9 cellular contexts compared by ENCODE assay signal in the genomic region with DNA sequence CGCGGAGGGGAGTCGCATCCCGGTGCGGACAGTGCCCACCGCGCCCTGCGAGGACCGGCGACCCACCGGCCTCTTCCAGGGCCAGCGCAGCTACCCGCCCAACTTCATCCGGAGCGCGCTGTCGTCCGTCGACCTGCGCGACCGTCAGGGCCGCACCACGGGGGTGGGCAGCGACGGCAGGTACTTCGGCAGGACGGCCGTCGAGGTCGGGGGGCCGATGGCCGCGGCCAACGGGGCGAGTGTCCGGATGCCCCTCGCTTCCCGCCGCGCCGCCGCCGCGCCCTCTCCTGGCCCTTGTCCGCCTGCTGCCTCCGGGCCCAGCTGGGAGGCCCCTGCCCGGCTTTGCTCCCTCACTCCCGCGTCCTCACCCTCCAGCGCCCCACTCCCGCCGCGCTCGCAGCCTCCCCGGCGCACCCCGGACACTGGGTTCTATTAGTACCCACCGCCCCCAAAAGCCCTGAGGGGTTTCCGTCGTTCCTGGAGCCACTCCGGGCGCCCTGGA. TPM values are rescaled to one million over a fixed set of nuclear protein-coding genes. Genes with fewer than 3 reads are reported as not detected.
DNase-seq lines count a peak whose midpoint lies in the region; ATAC-seq and TF ChIP-seq lines count a peak whose summit lies in the region.
"Not testable (repeated sequence)": the region's sequence is repeated elsewhere in the genome, so short reads cannot be mapped to it uniquely, and the experiment has no call there.
"Had no signal": no experiment of that assay in that cellular context is flagged by ENCODE, and none has a peak within 500 bp of the region (broad histone marks: within the 10 kb centered on the region; RNA-seq: fewer than 3 reads in every experiment).

No MANE protein-coding gene starts in this region.

- H3K36me3 ChIP-seq in BLaER1; IMR-90 (ENCODE audit: control insufficient read depth, insufficient read depth, low read length); mammary epithelial cell (ENCODE audit: insufficient read depth, low read length); right lobe of liver; osteoblast (ENCODE audit: insufficient read depth, low read length): not testable (repeated sequence)

- H3K27me3 Mint-ChIP-seq in activated CD8-positive, alpha-beta T cell treated with anti-CD3 and anti-CD28 coated beads, Interleukin-2, amount 10 ng/mL, durations not matched to agents 7 days and 5 days (ENCODE audit: low read depth) = peaks cover 13% of the 10 kb centered on the region
- H3K27me3 Mint-ChIP-seq in glutamatergic neuron (ENCODE audit: unreplicated experiment) = not testable (repeated sequence)
- peaks cover 10% of the 10 kb centered on the region for H3K27me3 Mint-ChIP-seq in stimulated activated naive CD8-positive, alpha-beta T cell treated with anti-CD3 and anti-CD28 coated beads, Interleukin-15, Interleukin-2, amounts not matched to agents 100 ng/mL and 50 ng/mL, for 24 hours

- H3K9me1 ChIP-seq in IMR-90 (ENCODE audit: insufficient read depth, low read length) = not testable (repeated sequence)

- not testable (repeated sequence) for H2BK20ac ChIP-seq in IMR-90 (ENCODE audit: low read depth, low read length)

- H3K4me3 Mint-ChIP-seq in activated CD8-positive, alpha-beta T cell treated with anti-CD3 and anti-CD28 coated beads, Interleukin-2, amount 10 ng/mL, durations not matched to agents 7 days and 5 days = peak overlapping the region; percentile 47
- H3K4me3 Mint-ChIP-seq in glutamatergic neuron (ENCODE audit: unreplicated experiment) = peak overlapping the region; percentile 85
- H3K4me3 Mint-ChIP-seq in stimulated activated naive CD8-positive, alpha-beta T cell treated with anti-CD3 and anti-CD28 coated beads, Interleukin-15, Interleukin-2, amounts not matched to agents 100 ng/mL and 50 ng/mL, for 24 hours = peak overlapping the region; percentile 72

- not testable (repeated sequence) for DNase-seq in IMR-90; activated CD8-positive, alpha-beta T cell treated with anti-CD3 and anti-CD28 coated beads, Interleukin-2, amount 10 ng/mL, durations not matched to agents 7 days and 5 days; mammary epithelial cell; osteoblast (ENCODE audit: insufficient read length, low spot score, missing footprints)
- peak; percentile 21 for DNase-seq in glutamatergic neuron
- peak in 1 of 3 donors; percentile 17 for DNase-seq in right lobe of liver

- not testable (repeated sequence) for H4K20me1 ChIP-seq in BLaER1; IMR-90 (ENCODE audit: insufficient read depth, low read length); mammary epithelial cell (ENCODE audit: insufficient read depth, low read length); osteoblast (ENCODE audit: insufficient read depth, low read length)

- not testable (repeated sequence) for H3K9me3 ChIP-seq in BLaER1; IMR-90 (ENCODE audit: control insufficient read depth, insufficient read depth, low read length); mammary epithelial cell (replicated peaks; ENCODE audit: insufficient read depth, low read length); right lobe of liver; osteoblast (ENCODE audit: low read depth, low read length)

- no CpG with 5 or more reads among the region's 63 CpGs for WGBS in IMR-90 (ENCODE audit: extremely low coverage in 2 of 2, insufficient read length in 1 of 2), 2 experiments
- 31% methylated on average over 3 of the region's 63 CpGs for WGBS in mammary epithelial cell (ENCODE audit: low coverage, missing lambda C conversion rate)
- 26% methylated on average over 9 of the region's 63 CpGs for WGBS in right lobe of liver (ENCODE audit: insufficient coverage, low coverage, low lambda C conversion rate, missing lambda C conversion rate)

- not testable (repeated sequence) for H3K14ac ChIP-seq in IMR-90 (replicated peaks; ENCODE audit: low read depth, low read length)

- H2AK5ac ChIP-seq in IMR-90 (ENCODE audit: low read depth, low read length) = not testable (repeated sequence)

- dilution Hi-C loops in IMR-90 (cut with HindIII; ENCODE audit: low sequenced_read_pairs, unreplicated experiment); mammary epithelial cell (cut with HindIII; ENCODE audit: low sequenced_read_pairs): not testable (repeated sequence)

- H3K23ac ChIP-seq in IMR-90 (ENCODE audit: low read depth, low read length) = not testable (repeated sequence)

- CTCF ChIA-PET in IMR-90 (lab: Yijun Ruan, JAX); activated CD8-positive, alpha-beta T cell treated with anti-CD3 and anti-CD28 coated beads, Interleukin-2, amount 10 ng/mL, durations not matched to agents 7 days and 5 days (lab: Charles Lee); mammary epithelial cell (lab: Charles Lee; ENCODE audit: low non-redundant PET): not testable (repeated sequence)

- H3K9me3 Mint-ChIP-seq in activated CD8-positive, alpha-beta T cell treated with anti-CD3 and anti-CD28 coated beads, Interleukin-2, amount 10 ng/mL, durations not matched to agents 7 days and 5 days (ENCODE audit: insufficient read depth); glutamatergic neuron (ENCODE audit: unreplicated experiment); stimulated activated naive CD8-positive, alpha-beta T cell treated with anti-CD3 and anti-CD28 coated beads, Interleukin-15, Interleukin-2, amounts not matched to agents 100 ng/mL and 50 ng/mL, for 24 hours: not testable (repeated sequence)

- H2AFZ ChIP-seq in IMR-90 (replicated peaks; ENCODE audit: low read length, poor library complexity) = peak overlapping the region; percentile 78
- peak overlapping the region; percentile 72 for H2AFZ ChIP-seq in mammary epithelial cell (ENCODE audit: low read depth, low read length)
- not testable (repeated sequence) for H2AFZ ChIP-seq in osteoblast (ENCODE audit: low read length)

- not testable (repeated sequence) for H4K5ac ChIP-seq in IMR-90 (ENCODE audit: low read depth, low read length)

- POLR2A ChIA-PET in IMR-90 (lab: Charles Lee; ENCODE audit: unreplicated experiment); activated CD8-positive, alpha-beta T cell treated with anti-CD3 and anti-CD28 coated beads, Interleukin-2, amount 10 ng/mL, durations not matched to agents 7 days and 5 days (lab: Charles Lee): not testable (repeated sequence)

- TF ChIP-seq CTCF in IMR-90 (conservative IDR thresholded peaks at IDR 0.05; ENCODE audit: low read depth, low read length); mammary epithelial cell (conservative IDR thresholded peaks at IDR 0.05 in 1 of 2, IDR thresholded peaks at IDR 0.05 in 1 of 2; ENCODE audit: extremely low read depth in 1 of 2, insufficient read depth in 1 of 2, low read depth in 1 of 2, low read length in 2 of 2); glutamatergic neuron (IDR thresholded peaks at IDR 0.05; ENCODE audit: partially characterized antibody, unreplicated experiment); right lobe of liver (IDR thresholded peaks at IDR 0.05); osteoblast (IDR thresholded peaks at IDR 0.05; ENCODE audit: extremely low read depth, low read depth, low read length): not testable (repeated sequence)

- H3K27me3 ChIP-seq in BLaER1 = peaks cover 30% of the 10 kb centered on the region
- H3K27me3 ChIP-seq in IMR-90 (ENCODE audit: control insufficient read depth, insufficient read depth, low read length); mammary epithelial cell (ENCODE audit: insufficient read depth, low read length); right lobe of liver; osteoblast (ENCODE audit: insufficient read depth, low read length): not testable (repeated sequence)

- not testable (repeated sequence) for H3K79me1 ChIP-seq in IMR-90 (ENCODE audit: low read depth in 1 of 2, low read length in 2 of 2)

- H3K4me2 ChIP-seq in BLaER1 (peak overlapping the region; percentile 75), IMR-90 (ENCODE audit: low read depth, low read length) (peak overlapping the region; percentile 14), mammary epithelial cell (ENCODE audit: insufficient read depth, low read depth, low read length) (peak overlapping the region; percentile 81), osteoblast (ENCODE audit: insufficient read depth, low read length) (peak overlapping the region; percentile 61)

- TF ChIP-seq POLR2A in IMR-90 (IDR thresholded peaks at IDR 0.05; ENCODE audit: low read depth, low read length); right lobe of liver (IDR thresholded peaks at IDR 0.05): not testable (repeated sequence)

- H3K4me1 Mint-ChIP-seq in activated CD8-positive, alpha-beta T cell treated with anti-CD3 and anti-CD28 coated beads, Interleukin-2, amount 10 ng/mL, durations not matched to agents 7 days and 5 days (ENCODE audit: low read depth); glutamatergic neuron (ENCODE audit: low read depth, unreplicated experiment); stimulated activated naive CD8-positive, alpha-beta T cell treated with anti-CD3 and anti-CD28 coated beads, Interleukin-15, Interleukin-2, amounts not matched to agents 100 ng/mL and 50 ng/mL, for 24 hours (ENCODE audit: low read depth): not testable (repeated sequence)

- H3K56ac ChIP-seq in IMR-90 (ENCODE audit: extremely low read depth, insufficient read depth, low read length) = not testable (repeated sequence)

- H2AK9ac ChIP-seq in IMR-90 (replicated peaks; ENCODE audit: low read depth, low read length, poor library complexity) = not testable (repeated sequence)

- H3K4ac ChIP-seq in IMR-90 (ENCODE audit: low read depth, low read length) = not testable (repeated sequence)

- H4K91ac ChIP-seq in IMR-90 (ENCODE audit: insufficient read depth, low read depth, low read length) = not testable (repeated sequence)

- 0 out of 2 replicates have a peak overlapping the region, but pooled peaks have one; percentile 5 for H3K18ac ChIP-seq in IMR-90 (ENCODE audit: low read depth, low read length)

- not testable (repeated sequence) for BruUV-seq in IMR-90 (replicated peaks; lab: Mats Ljungman, UMichigan); mammary epithelial cell (replicated peaks; lab: Mats Ljungman, UMichigan)

- in situ Hi-C loops in IMR-90 (cut with MboI; ENCODE audit: low sequenced_read_pairs); mammary epithelial cell (cut with MboI; ENCODE audit: low sequenced_read_pairs in 2 of 2): not testable (repeated sequence)

- H3K79me2 ChIP-seq in mammary epithelial cell (ENCODE audit: insufficient read depth, low read length); osteoblast (ENCODE audit: insufficient read depth, low read length): not testable (repeated sequence)

- H3K4me1 ChIP-seq in BLaER1; IMR-90 (ENCODE audit: control insufficient read depth, insufficient read depth, low read length); mammary epithelial cell (ENCODE audit: insufficient read depth, low read length); right lobe of liver; osteoblast (ENCODE audit: insufficient read depth, low read length): not testable (repeated sequence)

- not testable (repeated sequence) for H3K36me3 Mint-ChIP-seq in activated CD8-positive, alpha-beta T cell treated with anti-CD3 and anti-CD28 coated beads, Interleukin-2, amount 10 ng/mL, durations not matched to agents 7 days and 5 days (ENCODE audit: low read depth); glutamatergic neuron (ENCODE audit: unreplicated experiment); stimulated activated naive CD8-positive, alpha-beta T cell treated with anti-CD3 and anti-CD28 coated beads, Interleukin-15, Interleukin-2, amounts not matched to agents 100 ng/mL and 50 ng/mL, for 24 hours (ENCODE audit: low read depth)

- not testable (repeated sequence) for TF ChIP-seq RAD21 in IMR-90 (IDR thresholded peaks at IDR 0.05; ENCODE audit: low read length)

- H3K4me3 ChIP-seq in BLaER1 (peak overlapping the region; percentile 58), IMR-90 (ENCODE audit: insufficient read depth, low read depth, low read length) (peak overlapping the region; percentile 70), mammary epithelial cell (replicated peaks in 1 of 3; ENCODE audit: insufficient read depth in 1 of 3, low read depth in 2 of 3, low read length in 3 of 3) (peak overlapping the region in 1 of 3 experiments; percentile 43), right lobe of liver (peak overlapping the region; percentile 21 to 59 (median 49)), osteoblast (ENCODE audit: insufficient read depth, low read length) (peak overlapping the region; percentile 10)

- H4K8ac ChIP-seq in IMR-90 (ENCODE audit: low read depth in 2 of 2, low read length in 2 of 2) = peak overlapping the region; percentile 42 to 64; a peak in 1 of 4 replicates

- not testable (repeated sequence) for H2BK15ac ChIP-seq in IMR-90 (ENCODE audit: low read depth, low read length)

- not testable (repeated sequence) for H3K27ac Mint-ChIP-seq in activated CD8-positive, alpha-beta T cell treated with anti-CD3 and anti-CD28 coated beads, Interleukin-2, amount 10 ng/mL, durations not matched to agents 7 days and 5 days; glutamatergic neuron (ENCODE audit: unreplicated experiment); stimulated activated naive CD8-positive, alpha-beta T cell treated with anti-CD3 and anti-CD28 coated beads, Interleukin-15, Interleukin-2, amounts not matched to agents 100 ng/mL and 50 ng/mL, for 24 hours

- ATAC-seq in IMR-90 (ENCODE audit: low read depth) = peak; percentile 44
- ATAC-seq in activated CD8-positive, alpha-beta T cell treated with anti-CD3 and anti-CD28 coated beads, Interleukin-2, amount 10 ng/mL, durations not matched to agents 7 days and 5 days = peak; percentile 56
- ATAC-seq in right lobe of liver = peak; percentile 62 to 65 (median 63)

- H3K27ac ChIP-seq in BLaER1; mammary epithelial cell (ENCODE audit: insufficient read depth, low read depth, low read length); osteoblast (ENCODE audit: low read depth, low read length): not testable (repeated sequence)
- peak overlapping the region; percentile 72 for H3K27ac ChIP-seq in IMR-90 (ENCODE audit: insufficient read depth, low read length)
- H3K27ac ChIP-seq in right lobe of liver = peak overlapping the region in 1 of 3 donors; percentile 73

- peak overlapping the region; percentile 85 for H2BK5ac ChIP-seq in IMR-90 (ENCODE audit: low read depth, low read length, poor library complexity, severe bottlenecking)

- intact Hi-C loops in IMR-90 (cut with micrococcal nuclease); mammary epithelial cell (cut with micrococcal nuclease); right lobe of liver (cut with DNase I): not testable (repeated sequence)

- 0 out of 2 replicates have a peak overlapping the region, but pooled peaks have one; percentile 79 for H2BK120ac ChIP-seq in IMR-90 (ENCODE audit: low read depth, low read length)

- H3K9ac ChIP-seq in BLaER1; mammary epithelial cell (ENCODE audit: insufficient read depth, low read length): not testable (repeated sequence)
- H3K9ac ChIP-seq in IMR-90 (ENCODE audit: low read depth, low read length) = peak overlapping the region; percentile 55

RNA-seq across cellular contexts. Expression of gene FOXD4L1, which starts 43.6 kb away (rescaled TPM):
- total RNA-seq in IMR-90 (2012; rRNA removed) (not detected in 2 replicates), mammary epithelial cell (under 1 TPM; 0.33 to 0.40 TPM), glutamatergic neuron (ENCODE audit: unreplicated experiment) (0.44 TPM), right lobe of liver (under 1 TPM in 2 of 6 experiments, not detected in 4; 0.11 to 0.14 TPM), osteoblast (under 0.01 and 0.29 TPM in 2 replicates)
- polyA plus RNA-seq in IMR-90 (2012; rRNA removed) (not detected in 2 replicates), mammary epithelial cell (0.10 TPM)
- polyA plus RNA-seq in IMR-90 (2012; cell fraction: cytosol; rRNA removed) = not detected in 2 replicates
- polyA plus RNA-seq in IMR-90 (2012; cell fraction: nucleus; rRNA removed; ENCODE audit: low replicate concordance) = 0.10 and 0.22 TPM in 2 replicates
- total RNA-seq in activated CD8-positive, alpha-beta T cell treated with anti-CD3 and anti-CD28 coated beads, Interleukin-2, amount 10 ng/mL, durations not matched to agents 7 days and 5 days = under 1 TPM; 0.21 to 0.29 TPM
- not detected for polyA minus RNA-seq in mammary epithelial cell
- total RNA-seq: SK-MEL-5 had no signal

Comparison
In these comparisons a context has a peak if more than half of its experiments do, and no peak if none do; other contexts are left out.
1. H3K4me2 ChIP-seq: peak in every context shown above with its lines; median percentile 81 in mammary epithelial cell; 75 in BLaER1; 61 in osteoblast; 14 in IMR-90.